8 cellular contexts compared by ENCODE assay signal in genomic region chr1:70222716-70223235, GRCh38. TPM values are rescaled to one million over a fixed set of nuclear protein-coding genes. Genes with fewer than 3 reads are reported as not detected.
A peak's percentile ranks its signal among the peaks of the same experiment; 100 is the strongest.
DNase-seq lines count a peak whose midpoint lies in the region; ATAC-seq and TF ChIP-seq lines count a peak whose summit lies in the region.

No MANE protein-coding gene starts in this region.

- peaks cover 37% of the 10 kb centered on the region for H3K36me3 Mint-ChIP-seq in activated CD4-positive, alpha-beta T cell treated with anti-CD3 and anti-CD28 coated beads for 36 hours (ENCODE audit: low read depth)
- H3K36me3 Mint-ChIP-seq in activated T-helper 1 cell treated with anti-CD3 and anti-CD28 coated beads, Interleukin-12 subunit alpha, Interleukin-12 subunit beta, Interleukin-2, Interleukin-4 antibody, amounts not matched to agents 30 ng/mL and 10 ng/mL and 1 ng/mL, durations not matched to agents 14 hours and 24 hours and 36 hours (ENCODE audit: low read depth): peaks cover 30% of the 10 kb centered on the region

- H3K4me3 ChIP-seq in iPS-11a (ENCODE audit: low read depth, low read length) (peak overlapping the region; percentile 90), stomach (peak overlapping the region; percentile 64 to 76 (median 68))

- H3K4me1 ChIP-seq in stomach: peaks cover 31 to 70% (median 48%) of the 10 kb centered on the region in 4 donors

- peak overlapping the region; percentile 98 for H3K27ac Mint-ChIP-seq in activated CD4-positive, alpha-beta T cell treated with anti-CD3 and anti-CD28 coated beads for 36 hours
- H3K27ac Mint-ChIP-seq in activated T-helper 1 cell treated with anti-CD3 and anti-CD28 coated beads, Interleukin-12 subunit alpha, Interleukin-12 subunit beta, Interleukin-2, Interleukin-4 antibody, amounts not matched to agents 30 ng/mL and 10 ng/mL and 1 ng/mL, durations not matched to agents 14 hours and 24 hours and 36 hours: peak overlapping the region; percentile 99

- WGBS in stomach, 5 donors: 19 to 25% (median 21%) methylated on average over 3 of the region's 3 CpGs

- no peak for TF ChIP-seq POLR2A in stomach (IDR thresholded peaks at IDR 0.05)

- peak overlapping the region in 3 of 5 donors; percentile 97 to 98 (median 97) for H3K27ac ChIP-seq in stomach

- POLR2A ChIA-PET in activated CD4-positive, alpha-beta T cell treated with anti-CD3 and anti-CD28 coated beads for 36 hours (lab: Charles Lee): interaction anchor here (0.9 kb wide), 1 partner anchor 11 kb away, joined by 3 read pairs; no protein-coding TSS in a partner anchor

- peaks cover 0 to 25% (median 20%) of the 10 kb centered on the region in 4 donors for H3K36me3 ChIP-seq in stomach

- no peaks in the 10 kb centered on the region for H3K9me3 Mint-ChIP-seq in activated CD4-positive, alpha-beta T cell treated with anti-CD3 and anti-CD28 coated beads for 36 hours (ENCODE audit: low read depth)
- no peaks in the 10 kb centered on the region for H3K9me3 Mint-ChIP-seq in activated T-helper 1 cell treated with anti-CD3 and anti-CD28 coated beads, Interleukin-12 subunit alpha, Interleukin-12 subunit beta, Interleukin-2, Interleukin-4 antibody, amounts not matched to agents 30 ng/mL and 10 ng/mL and 1 ng/mL, durations not matched to agents 14 hours and 24 hours and 36 hours

- intact Hi-C loops in activated CD4-positive, alpha-beta T cell treated with anti-CD3 and anti-CD28 coated beads for 36 hours (cut with DNase I, micrococcal nuclease): loop anchor here in 1 of 2 experiments (5.0 kb wide), 2 partner anchors 130 to 190 kb away; partner anchors contain the start of genes ANKRD13C and CTH
- intact Hi-C loops in activated T-helper 1 cell treated with anti-CD3 and anti-CD28 coated beads, Interleukin-12 subunit alpha, Interleukin-12 subunit beta, Interleukin-2, Interleukin-4 antibody, amounts not matched to agents 30 ng/mL and 10 ng/mL and 1 ng/mL, durations not matched to agents 14 hours and 24 hours and 36 hours (cut with micrococcal nuclease): loop anchor here (5.0 kb wide), 2 partner anchors 90 to 1725 kb away; partner anchors contain the start of gene DEPDC1
- intact Hi-C loops in stomach (cut with DNase I; ENCODE audit: low total_unique reads): no loop called here

- TF ChIP-seq CTCF in stomach (IDR thresholded peaks at IDR 0.05): no peak

- no peaks in the 10 kb centered on the region for H3K9me3 ChIP-seq in stomach

- peaks cover 46% of the 10 kb centered on the region for H3K4me1 Mint-ChIP-seq in activated CD4-positive, alpha-beta T cell treated with anti-CD3 and anti-CD28 coated beads for 36 hours
- peaks cover 56% of the 10 kb centered on the region for H3K4me1 Mint-ChIP-seq in activated T-helper 1 cell treated with anti-CD3 and anti-CD28 coated beads, Interleukin-12 subunit alpha, Interleukin-12 subunit beta, Interleukin-2, Interleukin-4 antibody, amounts not matched to agents 30 ng/mL and 10 ng/mL and 1 ng/mL, durations not matched to agents 14 hours and 24 hours and 36 hours (ENCODE audit: low read depth)

- no peaks in the 10 kb centered on the region for H3K27me3 ChIP-seq in stomach

- H3K27me3 Mint-ChIP-seq in activated CD4-positive, alpha-beta T cell treated with anti-CD3 and anti-CD28 coated beads for 36 hours: no peaks in the 10 kb centered on the region
- no peaks in the 10 kb centered on the region for H3K27me3 Mint-ChIP-seq in activated T-helper 1 cell treated with anti-CD3 and anti-CD28 coated beads, Interleukin-12 subunit alpha, Interleukin-12 subunit beta, Interleukin-2, Interleukin-4 antibody, amounts not matched to agents 30 ng/mL and 10 ng/mL and 1 ng/mL, durations not matched to agents 14 hours and 24 hours and 36 hours (ENCODE audit: insufficient read depth)

- TF ChIP-seq EP300 in stomach (IDR thresholded peaks at IDR 0.05): no peak

- peak overlapping the region; percentile 95 for H3K4me3 Mint-ChIP-seq in activated CD4-positive, alpha-beta T cell treated with anti-CD3 and anti-CD28 coated beads for 36 hours
- H3K4me3 Mint-ChIP-seq in activated T-helper 1 cell treated with anti-CD3 and anti-CD28 coated beads, Interleukin-12 subunit alpha, Interleukin-12 subunit beta, Interleukin-2, Interleukin-4 antibody, amounts not matched to agents 30 ng/mL and 10 ng/mL and 1 ng/mL, durations not matched to agents 14 hours and 24 hours and 36 hours: peak overlapping the region; percentile 93

- DNase-seq in activated CD4-positive, alpha-beta T cell treated with anti-CD3 and anti-CD28 coated beads for 36 hours: no peak
- DNase-seq in activated CD4-positive, alpha-beta T cell treated with anti-CD3 and anti-CD28 coated beads, Interleukin-2, amount 50 U/mL, for 4 hours: no peak
- no peak for DNase-seq in activated T-helper 1 cell treated with anti-CD3 and anti-CD28 coated beads, Interleukin-12 subunit alpha, Interleukin-12 subunit beta, Interleukin-2, Interleukin-4 antibody, amounts not matched to agents 30 ng/mL and 10 ng/mL and 1 ng/mL, durations not matched to agents 14 hours and 24 hours and 36 hours (ENCODE audit: low spot score)
- no peak for DNase-seq in stomach
- no peak for DNase-seq in stimulated activated CD4-positive, alpha-beta T cell treated with anti-CD3 and anti-CD28 coated beads, Interleukin-12 subunit alpha, Interleukin-12 subunit beta, amount 100 ng/mL, for 4 hours
- DNase-seq in SKM-1 treated with dmso at 0.1 percent for 144 hours (lab: John Stamatoyannopoulos, UW; ENCODE audit: unreplicated experiment): no peak

- CTCF ChIA-PET in activated CD4-positive, alpha-beta T cell treated with anti-CD3 and anti-CD28 coated beads for 36 hours (lab: Charles Lee): interaction anchor here (0.7 to 1.2 kb wide), 2 partner anchors 11 to 21 kb away, joined by 4 read pairs; no protein-coding TSS in a partner anchor

- ATAC-seq in activated CD4-positive, alpha-beta T cell treated with anti-CD3 and anti-CD28 coated beads for 36 hours: no peak
- ATAC-seq in GM18517 (IDR thresholded peaks at IDR 0.05; ENCODE audit: unreplicated experiment): no peak

RNA-seq across cellular contexts. Expression of gene SRSF11, which starts 1.6 kb away (rescaled TPM):
- total RNA-seq in activated CD4-positive, alpha-beta T cell treated with anti-CD3 and anti-CD28 coated beads for 36 hours: 100 to 1,000 TPM; 182 to 266 TPM
- 199 and 202 TPM in 2 replicates for total RNA-seq in activated T-helper 1 cell treated with anti-CD3 and anti-CD28 coated beads, Interleukin-12 subunit alpha, Interleukin-12 subunit beta, Interleukin-2, Interleukin-4 antibody, amounts not matched to agents 30 ng/mL and 10 ng/mL and 1 ng/mL, durations not matched to agents 14 hours and 24 hours and 36 hours
- total RNA-seq in stomach: 100 to 1,000 TPM in 4 of 5 donors, 10 to 100 TPM in 1; 73.3 to 422 (median 281) TPM
- 100 to 1,000 TPM in 2 of 3 donors, 10 to 100 TPM in 1; 42.8 to 436 (median 135) TPM for polyA plus RNA-seq in stomach

RNA-seq across cellular contexts. Expression of gene LRRC40, which starts 17.4 kb away (rescaled TPM):
- total RNA-seq in activated CD4-positive, alpha-beta T cell treated with anti-CD3 and anti-CD28 coated beads for 36 hours: 10 to 100 TPM; 23.2 to 26.4 TPM
- 22.6 and 23.4 TPM in 2 replicates for total RNA-seq in activated T-helper 1 cell treated with anti-CD3 and anti-CD28 coated beads, Interleukin-12 subunit alpha, Interleukin-12 subunit beta, Interleukin-2, Interleukin-4 antibody, amounts not matched to agents 30 ng/mL and 10 ng/mL and 1 ng/mL, durations not matched to agents 14 hours and 24 hours and 36 hours
- total RNA-seq in stomach: 10 to 100 TPM in 2 of 5 donors, 1 to 10 TPM in 3; 1.4 to 32.7 (median 4.9) TPM
- 1 to 10 TPM; 5.9 to 7.5 (median 6.0) TPM for polyA plus RNA-seq in stomach
